Comparison of ENCODE assay signal across 24 cellular contexts in genomic region chr12:127720334-127720733, GRCh38.
"Had no signal": no experiment of that assay in that cellular context is flagged by ENCODE, and none has a peak within 500 bp of the region (broad histone marks: within the 10 kb centered on the region; RNA-seq: fewer than 3 reads in every experiment).

No MANE protein-coding gene starts in this region.

- H3K36me3 Mint-ChIP-seq: memory B cell had no signal

- H3K4me3 Mint-ChIP-seq: dendritic cell treated with granulocyte-macrophage colony-stimulating factor and Interleukin-4, amounts not matched to agents 40 ng/mL and 50 ng/mL, for 4 days; effector memory CD8-positive, alpha-beta T cell; endodermal cell; memory B cell had no signal

- H3K9me3 Mint-ChIP-seq: dendritic cell treated with granulocyte-macrophage colony-stimulating factor and Interleukin-4, amounts not matched to agents 40 ng/mL and 50 ng/mL, for 4 days; endodermal cell had no signal

- H3K4me1 Mint-ChIP-seq: memory B cell had no signal

- H3K27me3 Mint-ChIP-seq: dendritic cell treated with granulocyte-macrophage colony-stimulating factor and Interleukin-4, amounts not matched to agents 40 ng/mL and 50 ng/mL, for 4 days; effector memory CD8-positive, alpha-beta T cell; memory B cell had no signal

- H3K27ac Mint-ChIP-seq: dendritic cell treated with granulocyte-macrophage colony-stimulating factor and Interleukin-4, amounts not matched to agents 40 ng/mL and 50 ng/mL, for 4 days; effector memory CD8-positive, alpha-beta T cell; endodermal cell; memory B cell had no signal

- DNase-seq: colonic mucosa; cortex of kidney; effector CD8-positive, alpha-beta T cell; effector memory CD8-positive, alpha-beta T cell; endodermal cell; erythroblast; esophagus squamous epithelium; foreskin fibroblast; foreskin melanocyte; gastrocnemius medialis; glutamatergic neuron; head of caudate nucleus; heart right ventricle; hippocampal formation; islet precursor cell; kidney; kidney glomerular epithelial cell; left colon; left ventricle myocardium inferior; mammary epithelial cell; mesendoderm; midbrain had no signal
